ENCODE assay signal across 24 cellular contexts in the genomic region with DNA sequence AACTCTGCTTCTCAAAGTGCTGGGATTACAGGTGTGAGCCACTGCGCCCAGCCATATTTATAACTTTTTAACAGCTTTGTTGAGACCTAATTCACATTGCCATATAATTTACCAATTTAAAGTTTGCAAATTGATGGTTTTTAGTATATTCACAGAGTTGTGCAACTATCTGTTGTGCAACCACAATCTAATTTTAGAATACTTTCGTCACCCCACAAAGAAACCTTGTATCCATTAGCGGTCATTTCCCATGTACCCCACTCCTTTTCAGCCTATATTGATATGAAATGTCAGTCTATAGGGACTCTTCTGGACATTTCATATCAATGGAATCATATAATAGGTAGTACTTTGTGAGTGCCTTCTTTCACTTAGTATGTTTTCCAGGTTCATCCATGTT. TPM values are rescaled to one million over a fixed set of nuclear protein-coding genes. Genes with fewer than 3 reads are reported as not detected.
DNase-seq lines count a peak whose midpoint lies in the region; ATAC-seq and TF ChIP-seq lines count a peak whose summit lies in the region.
"Had no signal": no experiment of that assay in that cellular context is flagged by ENCODE, and none has a peak within 500 bp of the region (broad histone marks: within the 10 kb centered on the region; RNA-seq: fewer than 3 reads in every experiment).

No MANE protein-coding gene starts in this region.

- peak; percentile 29 to 41 for DNase-seq in NOMO-1 (lab: John Stamatoyannopoulos, UW; ENCODE audit: unreplicated experiment in 2 of 2)
- no peak for DNase-seq in NOMO-1 treated with dmso at 0.1 percent for 144 hours (lab: John Stamatoyannopoulos, UW; ENCODE audit: unreplicated experiment)
- no peak for DNase-seq in RWPE1 (ENCODE audit: low spot score)
- peak; percentile 45 for DNase-seq in fibroblast of the aortic adventitia (ENCODE audit: low read depth)
- DNase-seq in activated gamma-delta T cell treated with Interleukin-2 at 50 U/mL for 16 hours = no peak
- no peak for DNase-seq in putamen (ENCODE audit: low spot score)
- DNase-seq: activated CD4-positive, CD25-positive, alpha-beta regulatory T cell treated with anti-CD3 and anti-CD28 coated beads, Interleukin-2, amount 50 U/mL, for 72 hours; activated naive CD8-positive, alpha-beta T cell treated with anti-CD3 and anti-CD28 coated beads for 36 hours; C1 segment of cervical spinal cord; DMS 273 treated with DMSO at 0.1 percent for 48 hours; H7; left cardiac atrium; NCI-H1105; NCI-H2107; NCI-H748 treated with DMSO at 0.1 percent for 48 hours; SK-N-SH; stimulated activated CD4-positive, alpha-beta T cell treated with anti-CD3 and anti-CD28 coated beads, Interleukin-4, amount 100 ng/mL, for 24 hours; stomach; T1000 had no signal

- POLR2A ChIA-PET in RWPE1 (lab: Yijun Ruan, JAX; ENCODE audit: low non-redundant PET) = no interaction called here

- H3K27ac ChIP-seq in RWPE1 (peak overlapping the region; percentile 44; the same call in 1 of the 2 replicates), subcutaneous abdominal adipose tissue (ENCODE audit: low read depth, low read length) (peak overlapping the region; percentile 28)
- H3K27ac ChIP-seq: 22Rv1, stomach had no signal

- no peak overlapping the region for H3K9ac ChIP-seq in subcutaneous abdominal adipose tissue (ENCODE audit: low read length in 5 of 5)
- H3K9ac ChIP-seq: SK-N-SH had no signal

- ATAC-seq in HG03095 (IDR thresholded peaks at IDR 0.05; ENCODE audit: unreplicated experiment) = no peak
- ATAC-seq: Panc1 had no signal

- peaks cover 3 to 46% (median 39%) of the 10 kb centered on the region in 5 donors for H3K4me1 ChIP-seq in subcutaneous abdominal adipose tissue (ENCODE audit: control insufficient read depth in 5 of 5, insufficient read depth in 5 of 5, low read length in 5 of 5)

- CTCF ChIA-PET in RWPE1 (lab: Yijun Ruan, JAX) = interaction anchor here (0.6 kb wide), 1 partner anchor 127 kb away, joined by 3 read pairs; no protein-coding TSS in a partner anchor

- H3K27me3 ChIP-seq in subcutaneous abdominal adipose tissue (ENCODE audit: control insufficient read depth in 5 of 5, insufficient read depth in 4 of 5, low read length in 5 of 5) = no peaks in the 10 kb centered on the region
- H3K27me3 ChIP-seq: stomach had no signal

- H3K36me3 ChIP-seq in subcutaneous abdominal adipose tissue (ENCODE audit: control insufficient read depth in 5 of 5, insufficient read depth in 5 of 5, low read length in 5 of 5) = no peaks in the 10 kb centered on the region

- TF ChIP-seq CTCF in RWPE1 (conservative IDR thresholded peaks at IDR 0.05; ENCODE audit: low read depth) (no peak), fibroblast of the aortic adventitia (IDR thresholded peaks at IDR 0.05; ENCODE audit: insufficient read depth, low read length) (no peak)

- H3K9me3 ChIP-seq in subcutaneous abdominal adipose tissue (ENCODE audit: control insufficient read depth in 5 of 5, low read length in 5 of 5) = peaks cover 0 to 5% (median 0%) of the 10 kb centered on the region in 5 donors
- H3K9me3 ChIP-seq: SK-N-SH had no signal

- H3K4me3 ChIP-seq in fibroblast of the aortic adventitia (ENCODE audit: low read depth, low read length) = no peak overlapping the region
- no peak overlapping the region for H3K4me3 ChIP-seq in subcutaneous abdominal adipose tissue (ENCODE audit: low read depth in 1 of 5, low read length in 5 of 5)
- H3K4me3 ChIP-seq: smooth muscle cell, stomach had no signal

RNA-seq across cellular contexts. Expression of gene FOXO3, which starts 55.8 kb away (rescaled TPM):
- 49.3 and 54.5 TPM in 2 replicates for total RNA-seq in fibroblast of the aortic adventitia (ENCODE audit: low replicate concordance)

Comparison
In these comparisons a context has a peak if more than half of its experiments do, and no peak if none do; other contexts are left out.
1. DNase-seq: peak in NOMO-1 (2 of 2) and fibroblast of the aortic adventitia (single experiment); none in NOMO-1 treated with dmso at 0.1 percent for 144 hours (single experiment), RWPE1 (single experiment), activated gamma-delta T cell treated with Interleukin-2 at 50 U/mL for 16 hours (single experiment) and putamen (single experiment).